24 cellular contexts compared by ENCODE assay signal in genomic region chr6:109840796-109841195, GRCh38.
DNase-seq lines count a peak whose midpoint lies in the region; ATAC-seq, FAIRE-seq and TF ChIP-seq lines count a peak whose summit lies in the region.
"Had no signal": no experiment of that assay in that cellular context is flagged by ENCODE, and none has a peak within 500 bp of the region (broad histone marks: within the 10 kb centered on the region; RNA-seq: fewer than 3 reads in every experiment).

No MANE protein-coding gene starts in this region.

- no peak for TF ChIP-seq CTCF in WERI-Rb-1 (IDR thresholded peaks at IDR 0.05; ENCODE audit: low read depth, low read length)

- no peak for FAIRE-seq in GM19239 (lab: Jason Lieb, UNC)
- FAIRE-seq: GM12892, GM18507, HTR-8/SVneo, K562 had no signal

- no peak overlapping the region for H3K27ac ChIP-seq in SJCRH30
- no peak overlapping the region for H3K27ac ChIP-seq in WERI-Rb-1
- H3K27ac ChIP-seq: BLaER1 treated with 17β-estradiol and CSF1 and Interleukin-3, amounts not matched to agents 10 nM and 100 nM; GM23248; HL-60 had no signal

- H3K4me1 ChIP-seq in SJCRH30 = no peaks in the 10 kb centered on the region
- H3K4me1 ChIP-seq: BLaER1 treated with 17β-estradiol and CSF1 and Interleukin-3, amounts not matched to agents 10 nM and 100 nM; HAP-1 had no signal

- H3K9me3 ChIP-seq in SJCRH30 (replicated peaks) (no peaks in the 10 kb centered on the region), WERI-Rb-1 (ENCODE audit: severe bottlenecking) (no peaks in the 10 kb centered on the region)
- H3K9me3 ChIP-seq: BLaER1 treated with 17β-estradiol and CSF1 and Interleukin-3, amounts not matched to agents 10 nM and 100 nM; HAP-1 had no signal

- DNase-seq in EL = peak; percentile 25
- peak; percentile 44 to 45 for DNase-seq in SJCRH30
- DNase-seq in myocyte (ENCODE audit: low read depth) = peak; percentile 44
- DNase-seq in GM19239 (ENCODE audit: insufficient read length, low spot score) = no peak
- no peak for DNase-seq in WERI-Rb-1
- DNase-seq: 8988T; CD4-positive, CD25-positive, alpha-beta regulatory T cell; CD8-positive, alpha-beta memory T cell; COR-L47; DMS 273 treated with DMSO at 0.1 percent for 48 hours; DMS53; DND-41; GDM1; GM23248; IMR-90 had no signal

- H3K36me3 ChIP-seq in SJCRH30 (no peaks in the 10 kb centered on the region), WERI-Rb-1 (no peaks in the 10 kb centered on the region)
- H3K36me3 ChIP-seq: BLaER1 treated with 17β-estradiol and CSF1 and Interleukin-3, amounts not matched to agents 10 nM and 100 nM; HAP-1 had no signal

- H3K27me3 ChIP-seq in SJCRH30 (no peaks in the 10 kb centered on the region), WERI-Rb-1 (ENCODE audit: insufficient read depth, low read depth, severe bottlenecking) (no peaks in the 10 kb centered on the region)
- H3K27me3 ChIP-seq: BLaER1 treated with 17β-estradiol and CSF1 and Interleukin-3, amounts not matched to agents 10 nM and 100 nM had no signal

- no peak overlapping the region for H3K4me3 ChIP-seq in SJCRH30
- no peak overlapping the region for H3K4me3 ChIP-seq in WERI-Rb-1 (ENCODE audit: low read depth, low read length)
- H3K4me3 ChIP-seq: BLaER1 treated with 17β-estradiol and CSF1 and Interleukin-3, amounts not matched to agents 10 nM and 100 nM; GM23248; HAP-1; K562 had no signal

- ATAC-seq in HG03571 (IDR thresholded peaks at IDR 0.05; ENCODE audit: unreplicated experiment) (no peak), GM21367 (IDR thresholded peaks at IDR 0.05; ENCODE audit: unreplicated experiment) (no peak)
- ATAC-seq: K562 had no signal

Comparison
In these comparisons a context has a peak if more than half of its experiments do, and no peak if none do; other contexts are left out.
1. DNase-seq: peak in EL (single experiment), SJCRH30 (2 of 2) and myocyte (single experiment); none in GM19239 (single experiment) and WERI-Rb-1 (single experiment).